Comparison of ENCODE assay signal across 1 cellular context in the genomic region with DNA sequence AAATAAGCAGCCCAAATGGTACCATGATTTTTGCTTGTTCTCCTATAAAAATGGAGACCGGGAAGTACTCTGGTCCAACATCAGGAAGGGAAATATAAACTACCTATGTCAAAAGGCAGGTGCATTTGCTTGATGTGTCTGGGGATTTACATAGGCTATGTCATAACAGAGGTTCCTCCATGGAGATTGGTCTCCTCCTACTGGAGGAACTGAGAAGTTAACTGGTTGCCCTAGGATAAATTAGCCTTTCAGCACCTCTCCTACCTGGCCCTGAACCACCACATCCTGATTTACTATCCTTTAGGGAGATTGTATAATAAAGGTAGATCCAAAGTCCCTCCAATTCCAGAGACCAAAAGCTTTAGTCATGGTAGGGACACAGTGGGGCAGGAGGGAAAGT.
TF ChIP-seq lines count a peak whose summit lies in the region.

No MANE protein-coding gene starts in this region.

TF ChIP-seq in WTC11, 78 proteins besides CTCF, POLR2A, EP300 and RAD21 (continued from another document):
- TF ChIP-seq, protein P1, sequence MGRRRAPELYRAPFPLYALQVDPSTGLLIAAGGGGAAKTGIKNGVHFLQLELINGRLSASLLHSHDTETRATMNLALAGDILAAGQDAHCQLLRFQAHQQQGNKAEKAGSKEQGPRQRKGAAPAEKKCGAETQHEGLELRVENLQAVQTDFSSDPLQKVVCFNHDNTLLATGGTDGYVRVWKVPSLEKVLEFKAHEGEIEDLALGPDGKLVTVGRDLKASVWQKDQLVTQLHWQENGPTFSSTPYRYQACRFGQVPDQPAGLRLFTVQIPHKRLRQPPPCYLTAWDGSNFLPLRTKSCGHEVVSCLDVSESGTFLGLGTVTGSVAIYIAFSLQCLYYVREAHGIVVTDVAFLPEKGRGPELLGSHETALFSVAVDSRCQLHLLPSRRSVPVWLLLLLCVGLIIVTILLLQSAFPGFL (CRISPR knock-in tag; IDR thresholded peaks at IDR 0.05; ENCODE audit: borderline replicate concordance): no peak
- no peak for TF ChIP-seq ZNF317 (CRISPR knock-in tag; IDR thresholded peaks at IDR 0.05; ENCODE audit: borderline replicate concordance, low read depth)
- no peak for TF ChIP-seq TEAD4 (CRISPR knock-in tag; IDR thresholded peaks at IDR 0.05)
- TF ChIP-seq, protein P2, sequence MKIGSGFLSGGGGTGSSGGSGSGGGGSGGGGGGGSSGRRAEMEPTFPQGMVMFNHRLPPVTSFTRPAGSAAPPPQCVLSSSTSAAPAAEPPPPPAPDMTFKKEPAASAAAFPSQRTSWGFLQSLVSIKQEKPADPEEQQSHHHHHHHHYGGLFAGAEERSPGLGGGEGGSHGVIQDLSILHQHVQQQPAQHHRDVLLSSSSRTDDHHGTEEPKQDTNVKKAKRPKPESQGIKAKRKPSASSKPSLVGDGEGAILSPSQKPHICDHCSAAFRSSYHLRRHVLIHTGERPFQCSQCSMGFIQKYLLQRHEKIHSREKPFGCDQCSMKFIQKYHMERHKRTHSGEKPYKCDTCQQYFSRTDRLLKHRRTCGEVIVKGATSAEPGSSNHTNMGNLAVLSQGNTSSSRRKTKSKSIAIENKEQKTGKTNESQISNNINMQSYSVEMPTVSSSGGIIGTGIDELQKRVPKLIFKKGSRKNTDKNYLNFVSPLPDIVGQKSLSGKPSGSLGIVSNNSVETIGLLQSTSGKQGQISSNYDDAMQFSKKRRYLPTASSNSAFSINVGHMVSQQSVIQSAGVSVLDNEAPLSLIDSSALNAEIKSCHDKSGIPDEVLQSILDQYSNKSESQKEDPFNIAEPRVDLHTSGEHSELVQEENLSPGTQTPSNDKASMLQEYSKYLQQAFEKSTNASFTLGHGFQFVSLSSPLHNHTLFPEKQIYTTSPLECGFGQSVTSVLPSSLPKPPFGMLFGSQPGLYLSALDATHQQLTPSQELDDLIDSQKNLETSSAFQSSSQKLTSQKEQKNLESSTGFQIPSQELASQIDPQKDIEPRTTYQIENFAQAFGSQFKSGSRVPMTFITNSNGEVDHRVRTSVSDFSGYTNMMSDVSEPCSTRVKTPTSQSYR (CRISPR knock-in tag; IDR thresholded peaks at IDR 0.05): no peak
- TF ChIP-seq TP53 (CRISPR knock-in tag; IDR thresholded peaks at IDR 0.05): no peak
- TF ChIP-seq ZNF671 (CRISPR knock-in tag; IDR thresholded peaks at IDR 0.05): no peak
- TF ChIP-seq, protein P3, sequence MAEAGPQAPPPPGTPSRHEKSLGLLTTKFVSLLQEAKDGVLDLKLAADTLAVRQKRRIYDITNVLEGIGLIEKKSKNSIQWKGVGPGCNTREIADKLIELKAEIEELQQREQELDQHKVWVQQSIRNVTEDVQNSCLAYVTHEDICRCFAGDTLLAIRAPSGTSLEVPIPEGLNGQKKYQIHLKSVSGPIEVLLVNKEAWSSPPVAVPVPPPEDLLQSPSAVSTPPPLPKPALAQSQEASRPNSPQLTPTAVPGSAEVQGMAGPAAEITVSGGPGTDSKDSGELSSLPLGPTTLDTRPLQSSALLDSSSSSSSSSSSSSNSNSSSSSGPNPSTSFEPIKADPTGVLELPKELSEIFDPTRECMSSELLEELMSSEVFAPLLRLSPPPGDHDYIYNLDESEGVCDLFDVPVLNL (CRISPR knock-in tag; IDR thresholded peaks at IDR 0.05; ENCODE audit: borderline replicate concordance, low read depth): no peak
